Comparison of ENCODE assay signal across 26 cellular contexts in genomic region chr3:19173945-19174344, GRCh38. TPM values are rescaled to one million over a fixed set of nuclear protein-coding genes. Genes with fewer than 3 reads are reported as not detected.
DNase-seq lines count a peak whose midpoint lies in the region; ATAC-seq and TF ChIP-seq lines count a peak whose summit lies in the region.
"Had no signal": no experiment of that assay in that cellular context is flagged by ENCODE, and none has a peak within 500 bp of the region (broad histone marks: within the 10 kb centered on the region; RNA-seq: fewer than 3 reads in every experiment).

No MANE protein-coding gene starts in this region.

- H3K4me3 Mint-ChIP-seq in WTC11: no peak overlapping the region
- H3K4me3 Mint-ChIP-seq: activated naive CD8-positive, alpha-beta T cell treated with anti-CD3 and anti-CD28 coated beads for 36 hours; B cell; stimulated activated naive CD8-positive, alpha-beta T cell treated with anti-CD3 and anti-CD28 coated beads, Interleukin-15, amount 100 ng/mL, for 72 hours; T-helper 17 cell had no signal

- no peaks in the 10 kb centered on the region for H3K79me1 ChIP-seq in mesendoderm (ENCODE audit: low read length)

- no peak overlapping the region for H2BK5ac ChIP-seq in mesendoderm (ENCODE audit: low read length)

- H4K20me1 ChIP-seq in Loucy (ENCODE audit: insufficient read depth, low read length, poor library complexity, severe bottlenecking): no peaks in the 10 kb centered on the region

- H3K27me3 ChIP-seq in Loucy (ENCODE audit: insufficient read depth, low read length, poor library complexity, severe bottlenecking) (no peaks in the 10 kb centered on the region), mesendoderm (ENCODE audit: insufficient read depth, low read length, poor library complexity) (no peaks in the 10 kb centered on the region)
- H3K27me3 ChIP-seq: neutrophil, thyroid gland had no signal

- H3K4me3 ChIP-seq in Loucy (ENCODE audit: low read length, poor library complexity, severe bottlenecking): no peak overlapping the region
- no peak overlapping the region for H3K4me3 ChIP-seq in mesendoderm (ENCODE audit: low read length)
- H3K4me3 ChIP-seq: thyroid gland had no signal

- TF ChIP-seq CTCF in Loucy (conservative IDR thresholded peaks at IDR 0.05; ENCODE audit: low read length) (peak; percentile 17; the same call in 1 of the 2 replicates), WTC11 (IDR thresholded peaks at IDR 0.05) (no peak)

- H3K18ac ChIP-seq in mesendoderm (ENCODE audit: low read length): no peak overlapping the region

- no peaks in the 10 kb centered on the region for H3K27me3 Mint-ChIP-seq in WTC11 (ENCODE audit: low read depth)
- H3K27me3 Mint-ChIP-seq: activated naive CD8-positive, alpha-beta T cell treated with anti-CD3 and anti-CD28 coated beads for 36 hours; B cell had no signal

- no peak overlapping the region for H4K8ac ChIP-seq in mesendoderm (ENCODE audit: low read depth, low read length)

- no peak overlapping the region for H2AK5ac ChIP-seq in mesendoderm (ENCODE audit: low read length)

- no peak overlapping the region for H3K23ac ChIP-seq in mesendoderm (ENCODE audit: low read length)

- no peaks in the 10 kb centered on the region for H3K9me2 ChIP-seq in Loucy (replicated peaks; ENCODE audit: low read depth, low read length)

- H2AFZ ChIP-seq in Loucy (ENCODE audit: low read length): no peak overlapping the region

- no peaks in the 10 kb centered on the region for H3K9me3 ChIP-seq in Loucy (ENCODE audit: insufficient read depth, low read depth, low read length)
- H3K9me3 ChIP-seq: neutrophil, thyroid gland had no signal

- H2BK120ac ChIP-seq in mesendoderm (ENCODE audit: low read depth, low read length): no peak overlapping the region

- H3K4me1 ChIP-seq in Loucy (ENCODE audit: insufficient read depth, low read length, poor library complexity, severe bottlenecking) (peaks cover 8% of the 10 kb centered on the region), mesendoderm (ENCODE audit: control insufficient read depth, low read depth, low read length) (peaks cover 3% of the 10 kb centered on the region)
- H3K4me1 ChIP-seq: thyroid gland had no signal

- H3K4me2 ChIP-seq in Loucy (ENCODE audit: low read depth, low read length, poor library complexity, severe bottlenecking) (no peak overlapping the region), mesendoderm (ENCODE audit: low read length) (no peak overlapping the region)

- DNase-seq in ELF-1 (ENCODE audit: low read depth, low spot score) (peak; percentile 11), WTC11 (ENCODE audit: low spot score) (peak; percentile 44), mesendoderm (peak; percentile 81)
- DNase-seq in activated CD4-positive, alpha-beta T cell treated with anti-CD3 and anti-CD28 coated beads for 48 hours: no peak
- DNase-seq in activated CD4-positive, alpha-beta T cell treated with anti-CD3 and anti-CD28 coated beads for 1 hour: no peak
- DNase-seq in NK-92 treated with Interleukin-12 subunit alpha and Interleukin-12 subunit beta, amount 100 ng/mL, for 24 hours (lab: John Stamatoyannopoulos, UW): no peak
- DNase-seq: activated CD4-positive, alpha-beta T cell treated with anti-CD3 and anti-CD28 coated beads for 4 hours; activated CD8-positive, alpha-beta memory T cell treated with anti-CD3 and anti-CD28 coated beads for 24 hours; activated effector memory CD4-positive, alpha-beta T cell treated with anti-CD3 and anti-CD28 coated beads, Interleukin-2, amount 50 U/mL, for 16 hours; activated naive CD8-positive, alpha-beta T cell treated with anti-CD3 and anti-CD28 coated beads for 36 hours; aorta; effector CD4-positive, alpha-beta T cell; KBM-7; left cardiac atrium; MM.1S; NCI-H1417 treated with DMSO at 0.1 percent for 48 hours; NCI-H774; stimulated activated naive CD8-positive, alpha-beta T cell treated with anti-CD3 and anti-CD28 coated beads, Interleukin-15, amount 100 ng/mL, for 72 hours; T-helper 17 cell; thyroid gland had no signal

- peak; percentile 99 for ATAC-seq in WTC11
- ATAC-seq in GM18519 (IDR thresholded peaks at IDR 0.05; ENCODE audit: low FRiP score, unreplicated experiment): no peak
- ATAC-seq: left cardiac atrium; stimulated activated naive CD8-positive, alpha-beta T cell treated with anti-CD3 and anti-CD28 coated beads, Interleukin-15, amount 100 ng/mL, for 72 hours; T-helper 17 cell had no signal

- H3K27ac Mint-ChIP-seq in WTC11: peak overlapping the region; percentile 3
- H3K27ac Mint-ChIP-seq: activated naive CD8-positive, alpha-beta T cell treated with anti-CD3 and anti-CD28 coated beads for 36 hours; B cell; stimulated activated naive CD8-positive, alpha-beta T cell treated with anti-CD3 and anti-CD28 coated beads, Interleukin-15, amount 100 ng/mL, for 72 hours; T-helper 17 cell had no signal

- H3K9ac ChIP-seq in Loucy (ENCODE audit: low read depth, low read length, poor library complexity, severe bottlenecking) (no peak overlapping the region), mesendoderm (ENCODE audit: low read length) (no peak overlapping the region)

- CTCF ChIA-PET in WTC11 (lab: Charles Lee): interaction anchor here (0.7 to 1.4 kb wide), 8 partner anchors 9 to 97 kb away, joined by 3 to 5 read pairs (median 3); no protein-coding TSS in a partner anchor

- no peak overlapping the region for H3K56ac ChIP-seq in mesendoderm (ENCODE audit: low read length)

- no peaks in the 10 kb centered on the region for H3K36me3 Mint-ChIP-seq in WTC11
- H3K36me3 Mint-ChIP-seq: activated naive CD8-positive, alpha-beta T cell treated with anti-CD3 and anti-CD28 coated beads for 36 hours had no signal

- H3K36me3 ChIP-seq in Loucy (ENCODE audit: insufficient read depth, low read length) (no peaks in the 10 kb centered on the region), mesendoderm (ENCODE audit: control insufficient read depth, insufficient read depth, low read length) (no peaks in the 10 kb centered on the region)
- H3K36me3 ChIP-seq: neutrophil, thyroid gland had no signal

- no peak overlapping the region for H3K27ac ChIP-seq in mesendoderm (ENCODE audit: low read depth, low read length)
- H3K27ac ChIP-seq: neutrophil, RWPE1, thyroid gland had no signal

- no peaks in the 10 kb centered on the region for H3K9me3 Mint-ChIP-seq in WTC11
- H3K9me3 Mint-ChIP-seq: activated naive CD8-positive, alpha-beta T cell treated with anti-CD3 and anti-CD28 coated beads for 36 hours; stimulated activated naive CD8-positive, alpha-beta T cell treated with anti-CD3 and anti-CD28 coated beads, Interleukin-15, amount 100 ng/mL, for 72 hours had no signal

- WGBS in mesendoderm (ENCODE audit: extremely low coverage, insufficient coverage, low lambda C conversion rate): no CpG with 5 or more reads among the region's 1 CpG

- POLR2A ChIA-PET in WTC11 (lab: Charles Lee): no interaction called here

- H4K5ac ChIP-seq in mesendoderm (ENCODE audit: low read length): no peak overlapping the region

- peaks cover 31% of the 10 kb centered on the region for H3K4me1 Mint-ChIP-seq in WTC11
- H3K4me1 Mint-ChIP-seq: activated naive CD8-positive, alpha-beta T cell treated with anti-CD3 and anti-CD28 coated beads for 36 hours; B cell; stimulated activated naive CD8-positive, alpha-beta T cell treated with anti-CD3 and anti-CD28 coated beads, Interleukin-15, amount 100 ng/mL, for 72 hours; T-helper 17 cell had no signal

- no peak overlapping the region for H3K4ac ChIP-seq in mesendoderm (ENCODE audit: low read depth, low read length)

- no peak overlapping the region for H2BK15ac ChIP-seq in mesendoderm (replicated peaks; ENCODE audit: low read depth)

- no peaks in the 10 kb centered on the region for H3K79me2 ChIP-seq in Loucy (ENCODE audit: insufficient read depth, low read length)
- H3K79me2 ChIP-seq in mesendoderm (ENCODE audit: control insufficient read depth, insufficient read depth, low read length): no peaks in the 10 kb centered on the region

- H3F3A ChIP-seq in Loucy (ENCODE audit: low read depth): no peaks in the 10 kb centered on the region

TF ChIP-seq in WTC11, 78 proteins besides CTCF, POLR2A, EP300 and RAD21 (continues in another document):
- TF ChIP-seq GABPB1 (CRISPR knock-in tag; IDR thresholded peaks at IDR 0.05) (no peak), ERG (CRISPR knock-in tag; IDR thresholded peaks at IDR 0.05) (no peak), CREB1 (CRISPR knock-in tag; IDR thresholded peaks at IDR 0.05) (no peak), ZNF281 (CRISPR knock-in tag; IDR thresholded peaks at IDR 0.05) (no peak), ETV6 (CRISPR knock-in tag; IDR thresholded peaks at IDR 0.05) (no peak), ZNF232 (CRISPR knock-in tag; IDR thresholded peaks at IDR 0.05) (no peak), SMAD4 (CRISPR knock-in tag; IDR thresholded peaks at IDR 0.05) (no peak)

RNA-seq across cellular contexts. Expression of gene KCNH8, which starts 25.6 kb away (rescaled TPM):
- total RNA-seq in WTC11 (2021): 2.5 to 2.8 TPM (median 2.8 TPM) in 3 replicates
- 1.3 TPM for polyA plus RNA-seq in mesendoderm (2013, experiment 1 of 2)
- polyA plus RNA-seq in mesendoderm (2013, experiment 2 of 2): 1.1 TPM
- total RNA-seq: lung microvascular endothelial cell had no signal

Comparison
In these comparisons a context has a peak if more than half of its experiments do, and no peak if none do; other contexts are left out.
1. DNase-seq: peak in ELF-1 (single experiment), WTC11 (single experiment) and mesendoderm (single experiment); none in activated CD4-positive, alpha-beta T cell treated with anti-CD3 and anti-CD28 coated beads for 48 hours (single experiment), activated CD4-positive, alpha-beta T cell treated with anti-CD3 and anti-CD28 coated beads for 1 hour (single experiment) and NK-92 treated with Interleukin-12 subunit alpha and Interleukin-12 subunit beta, amount 100 ng/mL, for 24 hours (single experiment).